33 cellular contexts compared by ENCODE assay signal in genomic region chr14:28895389-28895788, GRCh38.
DNase-seq lines count a peak whose midpoint lies in the region; ATAC-seq, FAIRE-seq and TF ChIP-seq lines count a peak whose summit lies in the region.
"Had no signal": no experiment of that assay in that cellular context is flagged by ENCODE, and none has a peak within 500 bp of the region (broad histone marks: within the 10 kb centered on the region; RNA-seq: fewer than 3 reads in every experiment).

No MANE protein-coding gene starts in this region.

- POLR2A ChIA-PET in HepG2 (lab: Yijun Ruan, JAX) = no interaction called here

- TF ChIP-seq POLR2A in HepG2 (IDR thresholded peaks at IDR 0.05; ENCODE audit: insufficient read depth in 1 of 2, low read depth in 2 of 2, low read length in 2 of 2) = no peak
- no peak for TF ChIP-seq POLR2A in right lobe of liver (IDR thresholded peaks at IDR 0.05)

- FAIRE-seq in HepG2 (lab: Jason Lieb, UNC) = no peak
- FAIRE-seq: A549, D721Med had no signal

- H3K79me2 ChIP-seq in HepG2 (ENCODE audit: insufficient read depth, low read length) (no peaks in the 10 kb centered on the region), neural cell (replicated peaks; ENCODE audit: insufficient read depth, low read length) (no peaks in the 10 kb centered on the region)

- peaks cover 3% of the 10 kb centered on the region for H3F3A ChIP-seq in neural cell (ENCODE audit: insufficient read depth, low read length, poor library complexity, severe bottlenecking)

- H3K4me2 ChIP-seq in HepG2 (ENCODE audit: low read depth, low read length) = no peak overlapping the region
- H3K4me2 ChIP-seq in neural cell (ENCODE audit: low read length) = peak overlapping the region; percentile 44
- H3K4me2 ChIP-seq: A549; BLaER1; BLaER1 treated with 17β-estradiol and CSF1 and Interleukin-3, amounts not matched to agents 10 nM and 100 nM had no signal

- no peaks in the 10 kb centered on the region for H3K9me2 ChIP-seq in neural cell (ENCODE audit: insufficient read depth, low read length)

- no peak overlapping the region for H3K4me3 Mint-ChIP-seq in Calu3 (ENCODE audit: low read depth, unreplicated experiment)
- H3K4me3 Mint-ChIP-seq: B cell; CD14-positive monocyte; CD4-positive, alpha-beta memory T cell; CD4-positive, alpha-beta T cell; CD4-positive, CD25-positive, alpha-beta regulatory T cell; CD8-positive, alpha-beta memory T cell; CD8-positive, alpha-beta T cell had no signal

- no peak overlapping the region for H3K27ac Mint-ChIP-seq in Calu3 (ENCODE audit: unreplicated experiment)
- H3K27ac Mint-ChIP-seq: B cell; CD14-positive monocyte; CD4-positive, alpha-beta memory T cell; CD4-positive, alpha-beta T cell; CD4-positive, CD25-positive, alpha-beta regulatory T cell; CD8-positive, alpha-beta memory T cell; CD8-positive, alpha-beta T cell had no signal

- TF ChIP-seq CTCF in HepG2 (CRISPR knock-in tag; IDR thresholded peaks at IDR 0.05) = no peak
- TF ChIP-seq CTCF in right lobe of liver (IDR thresholded peaks at IDR 0.05) = no peak
- no peak for TF ChIP-seq CTCF in neural cell (IDR thresholded peaks at IDR 0.05; ENCODE audit: poor library complexity, severe bottlenecking)
- no peak for TF ChIP-seq CTCF in Calu3 (IDR thresholded peaks at IDR 0.05; ENCODE audit: unreplicated experiment)

- no peak overlapping the region for H2AFZ ChIP-seq in HepG2 (ENCODE audit: low read length)
- H2AFZ ChIP-seq in neural cell (ENCODE audit: low read depth, low read length) = no peak overlapping the region

- no peaks in the 10 kb centered on the region for H3K4me1 Mint-ChIP-seq in Calu3 (ENCODE audit: low read depth, unreplicated experiment)
- H3K4me1 Mint-ChIP-seq: B cell; CD14-positive monocyte; CD4-positive, alpha-beta memory T cell; CD4-positive, CD25-positive, alpha-beta regulatory T cell; CD8-positive, alpha-beta memory T cell had no signal

- intact Hi-C loops in HepG2 (cut with micrococcal nuclease; ENCODE audit: unreplicated experiment) (no loop called here), right lobe of liver (cut with DNase I) (no loop called here), Calu3 (cut with micrococcal nuclease; ENCODE audit: unreplicated experiment) (no loop called here)

- ATAC-seq in HepG2 = no peak
- no peak for ATAC-seq in right lobe of liver
- ATAC-seq: A549; CD8-positive, alpha-beta T cell had no signal

- no peaks in the 10 kb centered on the region for H3K27me3 ChIP-seq in HepG2 (ENCODE audit: control insufficient read depth in 1 of 2, insufficient read depth in 2 of 2, low read length in 2 of 2)
- no peaks in the 10 kb centered on the region for H3K27me3 ChIP-seq in right lobe of liver
- H3K27me3 ChIP-seq in neural cell (ENCODE audit: insufficient read depth, low read depth, low read length) = no peaks in the 10 kb centered on the region
- H3K27me3 ChIP-seq: BE2C; BLaER1; BLaER1 treated with 17β-estradiol and CSF1 and Interleukin-3, amounts not matched to agents 10 nM and 100 nM had no signal

- no TSS peak for BruUV-seq in HepG2 (replicated peaks; lab: Mats Ljungman, UMichigan)
- BruUV-seq in Calu3 (replicated peaks; lab: Mats Ljungman, UMichigan) = no TSS peak

- CTCF ChIA-PET in HepG2 (lab: Yijun Ruan, JAX; ENCODE audit: low intra/inter-chr PET ratio, low total read pairs) (no interaction called here), Calu3 (lab: Charles Lee) (no interaction called here)

- no peaks in the 10 kb centered on the region for H3K4me1 ChIP-seq in HepG2 (ENCODE audit: insufficient read depth, low read length)
- H3K4me1 ChIP-seq in right lobe of liver = no peaks in the 10 kb centered on the region
- H3K4me1 ChIP-seq: A549; BE2C; BLaER1; BLaER1 treated with 17β-estradiol and CSF1 and Interleukin-3, amounts not matched to agents 10 nM and 100 nM; Caco-2 had no signal

- H3K9me3 ChIP-seq in HepG2 (ENCODE audit: low read length) (peaks cover 57% of the 10 kb centered on the region), right lobe of liver (no peaks in the 10 kb centered on the region), neural cell (ENCODE audit: low read length) (no peaks in the 10 kb centered on the region)
- H3K9me3 ChIP-seq: A549; BE2C; BLaER1; BLaER1 treated with 17β-estradiol and CSF1 and Interleukin-3, amounts not matched to agents 10 nM and 100 nM; Caco-2 had no signal

- no peaks in the 10 kb centered on the region for H3K9me3 Mint-ChIP-seq in Calu3 (ENCODE audit: low read depth, unreplicated experiment)
- H3K9me3 Mint-ChIP-seq: CD14-positive monocyte had no signal

- TF ChIP-seq RAD21 in HepG2 (CRISPR knock-in tag; IDR thresholded peaks at IDR 0.05) = no peak
- TF ChIP-seq RAD21 in neural cell (conservative IDR thresholded peaks at IDR 0.05) = no peak

- H4K20me1 ChIP-seq in HepG2 (ENCODE audit: insufficient read depth, low read length) (no peaks in the 10 kb centered on the region), neural cell (ENCODE audit: insufficient read depth) (no peaks in the 10 kb centered on the region)
- H4K20me1 ChIP-seq: BLaER1; BLaER1 treated with 17β-estradiol and CSF1 and Interleukin-3, amounts not matched to agents 10 nM and 100 nM had no signal

- no peak overlapping the region for H3K27ac ChIP-seq in HepG2 (ENCODE audit: extremely low read length, insufficient read depth, low read length)
- H3K27ac ChIP-seq in right lobe of liver = no peak overlapping the region
- peak overlapping the region; percentile 44 for H3K27ac ChIP-seq in neural cell (ENCODE audit: low read length)
- H3K27ac ChIP-seq: 22Rv1; A549; BLaER1; BLaER1 treated with 17β-estradiol and CSF1 and Interleukin-3, amounts not matched to agents 10 nM and 100 nM; C4-2B had no signal

- H3K9ac ChIP-seq in HepG2 (ENCODE audit: insufficient read depth, low read depth, low read length) = no peak overlapping the region
- H3K9ac ChIP-seq in neural cell (ENCODE audit: low read length) = no peak overlapping the region
- H3K9ac ChIP-seq: BLaER1; BLaER1 treated with 17β-estradiol and CSF1 and Interleukin-3, amounts not matched to agents 10 nM and 100 nM had no signal

- in situ Hi-C loops in HepG2 (cut with HindIII; ENCODE audit: extremely low pct_ligation_motif_present, low pct_unique_long_range_greater_than_20kb) = no loop called here

- H3K36me3 Mint-ChIP-seq in Calu3 (ENCODE audit: insufficient read depth, unreplicated experiment) = no peaks in the 10 kb centered on the region
- H3K36me3 Mint-ChIP-seq: CD14-positive monocyte; CD4-positive, alpha-beta memory T cell; CD4-positive, CD25-positive, alpha-beta regulatory T cell; CD8-positive, alpha-beta memory T cell; CD8-positive, alpha-beta T cell had no signal

- TF ChIP-seq EP300 in HepG2 (IDR thresholded peaks at IDR 0.05; ENCODE audit: low read depth in 2 of 2, low read length in 2 of 2) (no peak), HepG2 (CRISPR knock-in tag; IDR thresholded peaks at IDR 0.05; ENCODE audit: borderline replicate concordance) (no peak), neural cell (conservative IDR thresholded peaks at IDR 0.05; ENCODE audit: poor library complexity, severe bottlenecking) (no peak)

- DNase-seq in HepG2 (ENCODE audit: low spot score) (no peak), right lobe of liver (no peak), NCI-H69 (lab: John Stamatoyannopoulos, UW) (peak; percentile 46), Calu3 (no peak), ureter (ENCODE audit: low spot score) (no peak)
- DNase-seq: 8988T; ACHN; AML-193; BE2C; C1 segment of cervical spinal cord; Caco-2; CD4-positive, alpha-beta memory T cell; CD4-positive, alpha-beta T cell; CD4-positive, CD25-positive, alpha-beta regulatory T cell; CD8-positive, alpha-beta memory T cell; CD8-positive, alpha-beta T cell; COR-L47; DMS 273 treated with DMSO at 0.1 percent for 48 hours; DMS153; DMS53; DMS79; DMS79 treated with DMSO at 0.1 percent for 48 hours; DND-41; EL had no signal

- no peaks in the 10 kb centered on the region for H3K27me3 Mint-ChIP-seq in Calu3 (ENCODE audit: unreplicated experiment)
- H3K27me3 Mint-ChIP-seq: B cell; CD4-positive, alpha-beta memory T cell; CD4-positive, alpha-beta T cell; CD4-positive, CD25-positive, alpha-beta regulatory T cell; CD8-positive, alpha-beta memory T cell had no signal

- WGBS in HepG2 (ENCODE audit: low lambda C conversion rate) = 3% methylated on average over 3 of the region's 3 CpGs
- 19% methylated on average over 3 of the region's 3 CpGs for WGBS in right lobe of liver (ENCODE audit: insufficient coverage, low coverage, low lambda C conversion rate, missing lambda C conversion rate)

- H3K4me3 ChIP-seq in HepG2 (replicated peaks in 1 of 3; ENCODE audit: insufficient read depth in 1 of 3, low read depth in 2 of 3, low read length in 3 of 3) = no peak overlapping the region
- H3K4me3 ChIP-seq in right lobe of liver = no peak overlapping the region
- H3K4me3 ChIP-seq in neural cell (ENCODE audit: low read length) = no peak overlapping the region
- H3K4me3 ChIP-seq: A549; BLaER1; BLaER1 treated with 17β-estradiol and CSF1 and Interleukin-3, amounts not matched to agents 10 nM and 100 nM had no signal

- H3K36me3 ChIP-seq in HepG2 (replicated peaks in 1 of 2; ENCODE audit: control insufficient read depth in 1 of 2, insufficient read depth in 2 of 2, low read length in 2 of 2) (no peaks in the 10 kb centered on the region), right lobe of liver (no peaks in the 10 kb centered on the region), neural cell (ENCODE audit: insufficient read depth, low read length) (no peaks in the 10 kb centered on the region)
- H3K36me3 ChIP-seq: BE2C; BLaER1; BLaER1 treated with 17β-estradiol and CSF1 and Interleukin-3, amounts not matched to agents 10 nM and 100 nM had no signal

TF ChIP-seq in HepG2, 621 proteins besides CTCF, POLR2A, EP300 and RAD21:
- TF ChIP-seq ZNF441 (CRISPR knock-in tag; IDR thresholded peaks at IDR 0.05; ENCODE audit: borderline replicate concordance) = no peak
- peak; percentile 57 to 65 for TF ChIP-seq MAFK (conservative IDR thresholded peaks at IDR 0.05 in 1 of 2, IDR thresholded peaks at IDR 0.05 in 1 of 2; ENCODE audit: low read length in 2 of 2)
- TF ChIP-seq ELF4 (CRISPR knock-in tag; IDR thresholded peaks at IDR 0.05; ENCODE audit: borderline replicate concordance) = no peak
- TF ChIP-seq MAFF (IDR thresholded peaks at IDR 0.05; ENCODE audit: low read depth, low read length) = peak; percentile 52
- TF ChIP-seq DNMT3B (CRISPR knock-in tag; conservative IDR thresholded peaks at IDR 0.05) = no peak
TF ChIP-seq in HepG2: peak in this region for 2.

TF ChIP-seq in neural cell, 6 proteins besides CTCF, POLR2A, EP300 and RAD21 (continues in another document):
- TF ChIP-seq POLR2AphosphoS5 (IDR thresholded peaks at IDR 0.05) (no peak), MXI1 (conservative IDR thresholded peaks at IDR 0.05; ENCODE audit: poor library complexity, severe bottlenecking) (no peak), SMC3 (conservative IDR thresholded peaks at IDR 0.05; ENCODE audit: poor library complexity) (no peak), EZH2 (IDR thresholded peaks at IDR 0.05; ENCODE audit: borderline replicate concordance, insufficient read depth, low read length, poor library complexity, severe bottlenecking) (no peak)
